In genomic region chr5:97547999-97548797, GRCh38 we compare ENCODE assay signal across 9 cellular contexts.
DNase-seq lines count a peak whose midpoint lies in the region; ATAC-seq and TF ChIP-seq lines count a peak whose summit lies in the region.
"Had no signal": no experiment of that assay in that cellular context is flagged by ENCODE, and none has a peak within 500 bp of the region (broad histone marks: within the 10 kb centered on the region; RNA-seq: fewer than 3 reads in every experiment).

No MANE protein-coding gene starts in this region.

- DNase-seq in AG10803 (ENCODE audit: low read depth) (peak; percentile 12), DMS 273 (lab: John Stamatoyannopoulos, UW; ENCODE audit: unreplicated experiment) (no peak), HFFc6 (no peak), NCI-H2081 (lab: John Stamatoyannopoulos, UW) (no peak), NCI-H1436 treated with DMSO at 0.1 percent for 48 hours (lab: John Stamatoyannopoulos, UW) (no peak)
- DNase-seq in activated T-helper 2 cell treated with anti-CD3 and anti-CD28 coated beads, Interferon-gamma antibody, Interleukin-2, Interleukin-4, amounts not matched to agents 10 μg/mL and 5 μg/mL and 100 μg/mL, durations not matched to agents 14 hours and 24 hours and 36 hours (ENCODE audit: low spot score), result no peak

- no peak overlapping the region for H3K4me3 Mint-ChIP-seq in activated T-helper 2 cell treated with anti-CD3 and anti-CD28 coated beads, Interferon-gamma antibody, Interleukin-2, Interleukin-4, amounts not matched to agents 10 μg/mL and 5 μg/mL and 100 μg/mL, durations not matched to agents 14 hours and 24 hours and 36 hours (ENCODE audit: low read depth)
- H3K4me3 Mint-ChIP-seq in HFFc6, result no peak overlapping the region

- H3K4me1 Mint-ChIP-seq in activated T-helper 2 cell treated with anti-CD3 and anti-CD28 coated beads, Interferon-gamma antibody, Interleukin-2, Interleukin-4, amounts not matched to agents 10 μg/mL and 5 μg/mL and 100 μg/mL, durations not matched to agents 14 hours and 24 hours and 36 hours (ENCODE audit: low read depth), result peaks cover 27% of the 10 kb centered on the region
- peaks cover 36% of the 10 kb centered on the region for H3K4me1 Mint-ChIP-seq in HFFc6 (ENCODE audit: low read depth)

- peak; percentile 73 for ATAC-seq in GM19328 (IDR thresholded peaks at IDR 0.05; ENCODE audit: unreplicated experiment)
- ATAC-seq in HG03066 (IDR thresholded peaks at IDR 0.05; ENCODE audit: low read depth, unreplicated experiment), result peak; percentile 81

- H3K36me3 Mint-ChIP-seq in activated T-helper 2 cell treated with anti-CD3 and anti-CD28 coated beads, Interferon-gamma antibody, Interleukin-2, Interleukin-4, amounts not matched to agents 10 μg/mL and 5 μg/mL and 100 μg/mL, durations not matched to agents 14 hours and 24 hours and 36 hours (ENCODE audit: low read depth), result peaks cover 4% of the 10 kb centered on the region
- H3K36me3 Mint-ChIP-seq in HFFc6 (ENCODE audit: low read depth), result peaks cover 8% of the 10 kb centered on the region; the same call in 1 of the 2 replicates

- H3K27me3 Mint-ChIP-seq in activated T-helper 2 cell treated with anti-CD3 and anti-CD28 coated beads, Interferon-gamma antibody, Interleukin-2, Interleukin-4, amounts not matched to agents 10 μg/mL and 5 μg/mL and 100 μg/mL, durations not matched to agents 14 hours and 24 hours and 36 hours (ENCODE audit: low read depth), result peaks cover 1% of the 10 kb centered on the region
- no peaks in the 10 kb centered on the region for H3K27me3 Mint-ChIP-seq in HFFc6 (ENCODE audit: insufficient read depth)

- H3K9me3 Mint-ChIP-seq in activated T-helper 2 cell treated with anti-CD3 and anti-CD28 coated beads, Interferon-gamma antibody, Interleukin-2, Interleukin-4, amounts not matched to agents 10 μg/mL and 5 μg/mL and 100 μg/mL, durations not matched to agents 14 hours and 24 hours and 36 hours, result peaks cover 5% of the 10 kb centered on the region
- no peaks in the 10 kb centered on the region; the same call in 1 of the 2 replicates for H3K9me3 Mint-ChIP-seq in HFFc6

- TF ChIP-seq CTCF in AG10803 (conservative IDR thresholded peaks at IDR 0.05; ENCODE audit: low read length), result no peak
- no peak for TF ChIP-seq CTCF in HFFc6 (IDR thresholded peaks at IDR 0.05)

- H3K27ac Mint-ChIP-seq in activated T-helper 2 cell treated with anti-CD3 and anti-CD28 coated beads, Interferon-gamma antibody, Interleukin-2, Interleukin-4, amounts not matched to agents 10 μg/mL and 5 μg/mL and 100 μg/mL, durations not matched to agents 14 hours and 24 hours and 36 hours, result peak overlapping the region; percentile 24
- H3K27ac Mint-ChIP-seq in HFFc6, result no peak overlapping the region

- intact Hi-C loops in activated T-helper 2 cell treated with anti-CD3 and anti-CD28 coated beads, Interferon-gamma antibody, Interleukin-2, Interleukin-4, amounts not matched to agents 10 μg/mL and 5 μg/mL and 100 μg/mL, durations not matched to agents 14 hours and 24 hours and 36 hours (cut with micrococcal nuclease), result loop anchor here (1.0 kb wide), 1 partner anchor 453 kb away; no protein-coding TSS in a partner anchor

- H3K4me3 ChIP-seq in AG10803 (ENCODE audit: low read length), result no peak overlapping the region
- H3K4me3 ChIP-seq: skin epidermis had no signal
